In genomic region chr5:176531902-176532493, GRCh38 we compare ENCODE assay signal across 15 cellular contexts. TPM values are rescaled to one million over a fixed set of nuclear protein-coding genes. Genes with fewer than 3 reads are reported as not detected.
DNase-seq lines count a peak whose midpoint lies in the region; ATAC-seq, FAIRE-seq and TF ChIP-seq lines count a peak whose summit lies in the region.
"Had no signal": no experiment of that assay in that cellular context is flagged by ENCODE, and none has a peak within 500 bp of the region (broad histone marks: within the 10 kb centered on the region; RNA-seq: fewer than 3 reads in every experiment).

No MANE protein-coding gene starts in this region.

- no peaks in the 10 kb centered on the region for H3K27me3 ChIP-seq in CD4-positive, CD25-positive, alpha-beta regulatory T cell (ENCODE audit: control insufficient read depth, insufficient read depth, low read length)
- no peaks in the 10 kb centered on the region for H3K27me3 ChIP-seq in HL-60 (ENCODE audit: insufficient read depth, poor library complexity, severe bottlenecking)
- no peaks in the 10 kb centered on the region for H3K27me3 ChIP-seq in K562 (ENCODE audit: control insufficient read depth in 2 of 2, insufficient read depth in 2 of 2, low read length in 2 of 2)
- no peaks in the 10 kb centered on the region for H3K27me3 ChIP-seq in neuronal stem cell (ENCODE audit: control insufficient read depth in 3 of 3, insufficient read depth in 3 of 3, low read depth in 1 of 3, low read length in 3 of 3)
- H3K27me3 ChIP-seq: right atrium auricular region had no signal

- peak overlapping the region; percentile 2 for H3K23ac ChIP-seq in neuronal stem cell (ENCODE audit: low read depth, low read length, poor library complexity)

- POLR2A ChIA-PET in K562 (lab: Yijun Ruan, JAX): interaction anchor here (0.6 to 1.3 kb wide), 3 partner anchors 10 to 84 kb away, joined by 3 to 6 read pairs (median 5); partner anchors contain the start of gene FAF2

- peaks cover 31% of the 10 kb centered on the region for H3K36me3 Mint-ChIP-seq in CD4-positive, CD25-positive, alpha-beta regulatory T cell

- 94% methylated on average over 16 of the region's 28 CpGs for WGBS in K562 (ENCODE audit: insufficient coverage, low coverage, missing lambda C conversion rate)
- no CpG with 5 or more reads among the region's 28 CpGs for WGBS in neuronal stem cell (ENCODE audit: extremely low coverage in 2 of 2, insufficient read length in 2 of 2, insufficient replicate concordance in 1 of 2), 2 donors

- no peak overlapping the region for H2AK5ac ChIP-seq in neuronal stem cell (ENCODE audit: low read depth, low read length)

- in situ Hi-C loops in K562 (cut with MboI): no loop called here

- intact Hi-C loops in K562 (cut with micrococcal nuclease): no loop called here

- H3K4me3 Mint-ChIP-seq in CD4-positive, CD25-positive, alpha-beta regulatory T cell: peak overlapping the region in 3 of 4 donors; percentile 76 to 92 (median 81)

- peaks cover 26% of the 10 kb centered on the region; the same call in 1 of the 2 replicates for H4K20me1 ChIP-seq in K562 (replicated peaks; ENCODE audit: control insufficient read depth, insufficient read depth, low read length)

- peaks cover 43% of the 10 kb centered on the region for H3K79me2 ChIP-seq in K562 (ENCODE audit: control insufficient read depth, insufficient read depth, low read length)

- H3K27me3 Mint-ChIP-seq in CD4-positive, CD25-positive, alpha-beta regulatory T cell: peaks cover 8% of the 10 kb centered on the region
- H3K27me3 Mint-ChIP-seq: naive B cell had no signal

- TF ChIP-seq EP300 in K562 (IDR thresholded peaks at IDR 0.05; ENCODE audit: low read length): no peak

- TF ChIP-seq RAD21 in K562 (CRISPR knock-in tag; conservative IDR thresholded peaks at IDR 0.05 in 1 of 2, IDR thresholded peaks at IDR 0.05 in 1 of 2): no peak

- H3K4me3 ChIP-seq in CD4-positive, CD25-positive, alpha-beta regulatory T cell (ENCODE audit: low read depth, low read length): no peak overlapping the region
- H3K4me3 ChIP-seq in HL-60 (replicated peaks; ENCODE audit: insufficient read depth, low read length) (peak overlapping the region; percentile 1; the same call in 1 of the 2 replicates), K562 (no peak overlapping the region), neuronal stem cell (ENCODE audit: low read length in 2 of 2) (no peak overlapping the region)
- H3K4me3 ChIP-seq: right atrium auricular region had no signal

- H3K9ac ChIP-seq in K562 (ENCODE audit: insufficient read depth in 1 of 2, low read depth in 2 of 2, low read length in 2 of 2) (no peak overlapping the region), neuronal stem cell (ENCODE audit: low read depth, low read length, poor library complexity) (peak overlapping the region; percentile 15)

- no peak overlapping the region for H2AFZ ChIP-seq in K562 (ENCODE audit: low read depth, low read length)
- no peak overlapping the region for H2AFZ ChIP-seq in neuronal stem cell (ENCODE audit: low read length)

- H3K4me2 ChIP-seq in K562 (ENCODE audit: insufficient read depth, low read length): no peak overlapping the region
- no peak overlapping the region for H3K4me2 ChIP-seq in neuronal stem cell (ENCODE audit: insufficient read depth, low read length, poor library complexity, severe bottlenecking)

- no peak overlapping the region for H2BK12ac ChIP-seq in neuronal stem cell (ENCODE audit: low read length)

- BruUV-seq in K562 (replicated peaks; lab: Mats Ljungman, UMichigan): no TSS peak

- H2BK5ac ChIP-seq in neuronal stem cell (ENCODE audit: low read length): no peak overlapping the region

- peaks cover 0 to 2% (median 0%) of the 10 kb centered on the region in 7 donors for H3K9me3 Mint-ChIP-seq in CD4-positive, CD25-positive, alpha-beta regulatory T cell
- H3K9me3 Mint-ChIP-seq: naive B cell had no signal

- H3K4me1 ChIP-seq in CD4-positive, CD25-positive, alpha-beta regulatory T cell (ENCODE audit: control insufficient read depth, insufficient read depth, low read length, poor library complexity, severe bottlenecking): peaks cover 78% of the 10 kb centered on the region
- H3K4me1 ChIP-seq in K562 (replicated peaks in 1 of 2; ENCODE audit: control insufficient read depth in 2 of 2, insufficient read depth in 2 of 2, low read length in 2 of 2): peaks cover 27 to 63% of the 10 kb centered on the region in 2 experiments
- peaks cover 5 to 16% of the 10 kb centered on the region in 2 donors for H3K4me1 ChIP-seq in neuronal stem cell (ENCODE audit: control insufficient read depth in 2 of 2, insufficient read depth in 1 of 2, low read depth in 1 of 2, low read length in 2 of 2)

- FAIRE-seq in K562 (lab: Jason Lieb, UNC): no peak
- FAIRE-seq: RCC 7860 had no signal

- DNase-seq in CD4-positive, CD25-positive, alpha-beta regulatory T cell: no peak
- no peak for DNase-seq in HL-60 (ENCODE audit: low read depth in 1 of 2, low spot score in 1 of 2)
- no peak for DNase-seq in K562 (ENCODE audit: extremely low read depth in 1 of 4, low spot score in 3 of 4)
- DNase-seq in neuronal stem cell (ENCODE audit: low spot score): no peak
- DNase-seq in stimulated activated CD4-positive, alpha-beta T cell treated with anti-CD3 and anti-CD28 coated beads, Interleukin-1b, Interleukin-23, amount 100 ng/mL, for 48 hours: no peak
- no peak for DNase-seq in NCI-H1694 (lab: John Stamatoyannopoulos, UW)
- no peak for DNase-seq in COLO668 (lab: John Stamatoyannopoulos, UW; ENCODE audit: unreplicated experiment)
- DNase-seq: central memory CD4-positive, alpha-beta T cell; GF-D8; KG1; naive B cell had no signal

- H3K4me1 Mint-ChIP-seq in CD4-positive, CD25-positive, alpha-beta regulatory T cell: peaks cover 11 to 55% (median 31%) of the 10 kb centered on the region in 4 donors

- no peak overlapping the region for H4K8ac ChIP-seq in neuronal stem cell (ENCODE audit: low read depth, low read length)

- ATAC-seq in CD4-positive, CD25-positive, alpha-beta regulatory T cell (ENCODE audit: low read depth in 2 of 2): no peak
- ATAC-seq in K562 (no peak), GM21447 (IDR thresholded peaks at IDR 0.05; ENCODE audit: unreplicated experiment) (no peak)

- H2BK15ac ChIP-seq in neuronal stem cell (ENCODE audit: low read length): no peak overlapping the region

- H2BK120ac ChIP-seq in neuronal stem cell (ENCODE audit: low read depth, low read length): no peak overlapping the region

- H3K18ac ChIP-seq in neuronal stem cell (ENCODE audit: low read length): no peak overlapping the region

- CTCF ChIA-PET in K562 (lab: Yijun Ruan, JAX; ENCODE audit: low intra/inter-chr PET ratio): no interaction called here

- H3K4ac ChIP-seq in neuronal stem cell (ENCODE audit: low read length): no peak overlapping the region

- peak overlapping the region; percentile 100 for H3K27ac ChIP-seq in CD4-positive, CD25-positive, alpha-beta regulatory T cell (ENCODE audit: insufficient read depth, low read length, poor library complexity, severe bottlenecking)
- peak overlapping the region; percentile 99 for H3K27ac ChIP-seq in HL-60 (replicated peaks)
- H3K27ac ChIP-seq in K562 (ENCODE audit: extremely low read depth, low read depth, low read length): no peak overlapping the region
- no peak overlapping the region for H3K27ac ChIP-seq in neuronal stem cell (replicated peaks; ENCODE audit: low read length)

- peaks cover 40% of the 10 kb centered on the region for H3K36me3 ChIP-seq in CD4-positive, CD25-positive, alpha-beta regulatory T cell (ENCODE audit: control insufficient read depth, insufficient read depth, low read length)
- H3K36me3 ChIP-seq in K562 (ENCODE audit: control insufficient read depth, insufficient read depth, low read length) (peaks cover 78% of the 10 kb centered on the region; the same call in 2 of the 3 replicates), neuronal stem cell (replicated peaks in 1 of 2; ENCODE audit: control insufficient read depth in 2 of 2, insufficient read depth in 2 of 2, low read length in 2 of 2) (peaks cover 47 to 74% of the 10 kb centered on the region in 2 donors)

- no peak overlapping the region for H4K91ac ChIP-seq in neuronal stem cell (ENCODE audit: low read depth, low read length, poor library complexity)

- no peaks in the 10 kb centered on the region for H3K9me3 ChIP-seq in CD4-positive, CD25-positive, alpha-beta regulatory T cell (ENCODE audit: control insufficient read depth in 2 of 2, low read length in 2 of 2)
- no peaks in the 10 kb centered on the region for H3K9me3 ChIP-seq in K562 (replicated peaks; ENCODE audit: control insufficient read depth, insufficient read depth, low read depth, low read length)
- no peaks in the 10 kb centered on the region for H3K9me3 ChIP-seq in neuronal stem cell (replicated peaks in 1 of 2; ENCODE audit: control insufficient read depth in 2 of 2, insufficient read depth in 1 of 2, low read depth in 1 of 2, low read length in 2 of 2)
- H3K9me3 ChIP-seq: right atrium auricular region had no signal

- peak overlapping the region in 1 of 3 donors; percentile 94 for H3K27ac Mint-ChIP-seq in CD4-positive, CD25-positive, alpha-beta regulatory T cell

- TF ChIP-seq POLR2A in K562 (conservative IDR thresholded peaks at IDR 0.05): no peak

- H3K9me1 ChIP-seq in K562 (ENCODE audit: control insufficient read depth, insufficient read depth, low read length): peaks cover 4% of the 10 kb centered on the region

- H3K79me1 ChIP-seq in neuronal stem cell (ENCODE audit: low read depth, low read length): peaks cover 33% of the 10 kb centered on the region

- H3K14ac ChIP-seq in neuronal stem cell (ENCODE audit: low read length): no peak overlapping the region

- TF ChIP-seq CTCF in HL-60 (IDR thresholded peaks at IDR 0.05; ENCODE audit: insufficient read depth, low read length): no peak
- no peak for TF ChIP-seq CTCF in K562 (IDR thresholded peaks at IDR 0.05 in 2 of 3, conservative IDR thresholded peaks at IDR 0.05 in 1 of 3; ENCODE audit: insufficient read depth in 2 of 3, low read depth in 1 of 3, low read length in 3 of 3)

RNA-seq across cellular contexts. Expression of gene RNF44, which starts 5.2 kb away (rescaled TPM):
- 268 TPM for total RNA-seq in CD4-positive, CD25-positive, alpha-beta regulatory T cell
- 1 to 10 TPM; 2.3 to 4.3 (median 3.4) TPM for polyA plus RNA-seq in CD4-positive, CD25-positive, alpha-beta regulatory T cell
- total RNA-seq in K562 (2011; cell fraction: chromatin; rRNA removed; ENCODE audit: low replicate concordance): 109 and 250 TPM in 2 replicates
- 141 and 156 TPM in 2 replicates for total RNA-seq in K562 (2011; cell fraction: nucleolus; rRNA removed)
- 127 and 128 TPM in 2 replicates for total RNA-seq in K562 (2011; cell fraction: nucleoplasm; rRNA removed)
- total RNA-seq in K562 (2014; rRNA removed) (14.8 and 19.7 TPM in 2 replicates), K562 (2014; rRNA removed; fragmentation: Illumina TruSeq; extraction: Trizol) (4.8 and 5.1 TPM in 2 replicates), K562 (2015; rRNA removed; fragmentation: Illumina TruSeq; extraction: Trizol) (7.2 and 7.5 TPM in 2 replicates), K562 (2021) (64.0 and 82.6 TPM in 2 replicates)
- polyA plus RNA-seq in K562 (2011; rRNA removed) (7.4 and 25.6 TPM in 2 replicates), K562 (2014; fragmentation: Illumina TruSeq; extraction: Trizol) (20.5 and 39.3 TPM in 2 replicates), K562 (2014; fragmentation: Nextera tagmentation; extraction: Ambion mirVana) (1 to 10 TPM; 1.6 to 2.5 TPM), K562 (2014; rRNA removed) (40.1 and 51.0 TPM in 2 replicates)
- 9.9 and 13.1 TPM in 2 replicates for polyA plus RNA-seq in K562 (2011; cell fraction: cytosol; rRNA removed)
- 196 and 219 TPM in 2 replicates for polyA plus RNA-seq in K562 (2011; cell fraction: nucleus; rRNA removed)
- 33.9 and 73.5 TPM in 2 replicates for polyA plus RNA-seq in K562 (2012)
- polyA minus RNA-seq in K562 (2011; rRNA and poly(A)+ RNA removed): 2.8 and 3.0 TPM in 2 replicates
- polyA minus RNA-seq in K562 (2011; cell fraction: cytosol; rRNA and poly(A)+ RNA removed): 17.2 and 25.7 TPM in 2 replicates
- polyA minus RNA-seq in K562 (2011; cell fraction: nucleus; rRNA and poly(A)+ RNA removed): 40.7 and 48.8 TPM in 2 replicates
- 77.9 TPM for polyA plus RNA-seq in neuronal stem cell (2013, experiment 1 of 2)
- 78.0 TPM for polyA plus RNA-seq in neuronal stem cell (2013, experiment 2 of 2)

RNA-seq across cellular contexts. Expression of gene CDHR2, which starts 17.1 kb away (rescaled TPM):
- 1.3 TPM for total RNA-seq in CD4-positive, CD25-positive, alpha-beta regulatory T cell
- not detected for polyA plus RNA-seq in CD4-positive, CD25-positive, alpha-beta regulatory T cell
- 1.0 TPM in 1 of 2 replicates, not detected in the other for total RNA-seq in K562 (2011; cell fraction: chromatin; rRNA removed; ENCODE audit: low replicate concordance)
- total RNA-seq in K562 (2011; cell fraction: nucleolus; rRNA removed): 0.13 and 0.17 TPM in 2 replicates
- total RNA-seq in K562 (2011; cell fraction: nucleoplasm; rRNA removed): 0.15 TPM in 1 of 2 replicates, not detected in the other
- total RNA-seq in K562 (2014; rRNA removed) (0.04 and 0.09 TPM in 2 replicates), K562 (2014; rRNA removed; fragmentation: Illumina TruSeq; extraction: Trizol) (0.10 and 0.18 TPM in 2 replicates), K562 (2015; rRNA removed; fragmentation: Illumina TruSeq; extraction: Trizol) (0.22 and 0.23 TPM in 2 replicates), K562 (2021) (0.36 and 0.62 TPM in 2 replicates)
- polyA plus RNA-seq in K562 (2011; rRNA removed) (0.01 TPM in 1 of 2 replicates, not detected in the other), K562 (2014; fragmentation: Illumina TruSeq; extraction: Trizol) (0.01 and 0.04 TPM in 2 replicates), K562 (2014; fragmentation: Nextera tagmentation; extraction: Ambion mirVana) (not detected), K562 (2014; rRNA removed) (0.03 TPM in 1 of 2 replicates, not detected in the other)
- not detected in 2 replicates for polyA plus RNA-seq in K562 (2011; cell fraction: cytosol; rRNA removed)
- polyA plus RNA-seq in K562 (2011; cell fraction: nucleus; rRNA removed): 0.06 and 0.18 TPM in 2 replicates
- polyA plus RNA-seq in K562 (2012): 0.07 and 0.42 TPM in 2 replicates
- polyA minus RNA-seq in K562 (2011; rRNA and poly(A)+ RNA removed): not detected in 2 replicates
- 0.67 TPM in 1 of 2 replicates, not detected in the other for polyA minus RNA-seq in K562 (2011; cell fraction: cytosol; rRNA and poly(A)+ RNA removed)
- polyA minus RNA-seq in K562 (2011; cell fraction: nucleus; rRNA and poly(A)+ RNA removed): 0.27 and 0.33 TPM in 2 replicates
- polyA plus RNA-seq in neuronal stem cell (2013, experiment 1 of 2): 0.01 TPM
- polyA plus RNA-seq in neuronal stem cell (2013, experiment 2 of 2): 0.01 TPM
- total RNA-seq: NCI-H460 had no signal

Comparison
In these comparisons a context has a peak if more than half of its experiments do, and no peak if none do; other contexts are left out.
1. H3K27ac ChIP-seq: peak in CD4-positive, CD25-positive, alpha-beta regulatory T cell (single experiment) and HL-60 (single experiment); none in K562 (single experiment) and neuronal stem cell (single experiment).